In the genomic region with DNA sequence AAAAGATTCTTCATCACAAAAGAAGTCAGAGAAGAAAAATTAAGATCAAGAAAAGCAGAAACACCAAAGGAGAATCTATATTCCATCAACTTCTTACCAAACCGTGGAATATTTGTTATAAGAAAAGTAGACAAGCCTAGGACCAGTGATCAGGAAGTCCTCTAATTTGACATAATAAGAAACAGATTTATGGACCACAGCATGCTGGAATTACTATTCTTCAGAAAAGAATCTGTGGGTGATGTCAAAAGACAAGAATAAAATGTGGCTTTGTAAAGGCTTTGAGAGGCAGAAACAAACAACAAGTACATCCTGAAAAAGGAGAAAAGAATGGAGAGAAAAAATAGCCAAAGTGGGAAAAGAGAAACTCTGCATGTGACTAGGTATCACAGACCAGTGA, we compare ENCODE assay signal across 24 cellular contexts.
"Had no signal": no experiment of that assay in that cellular context is flagged by ENCODE, and none has a peak within 500 bp of the region (broad histone marks: within the 10 kb centered on the region; RNA-seq: fewer than 3 reads in every experiment).

No MANE protein-coding gene starts in this region.

- DNase-seq: activated B cell treated with CpG ODN at 0.5 μM for 24 hours; activated CD4-positive, alpha-beta T cell treated with anti-CD3 and anti-CD28 coated beads for 36 hours; activated CD8-positive, alpha-beta memory T cell treated with anti-CD3 and anti-CD28 coated beads, Interleukin-2, amount 10 ng/mL, durations not matched to agents 7 days and 5 days; activated CD8-positive, alpha-beta T cell treated with anti-CD3 and anti-CD28 coated beads, Interleukin-2, amount 10 ng/mL, durations not matched to agents 7 days and 5 days; activated naive CD8-positive, alpha-beta T cell treated with anti-CD3 and anti-CD28 coated beads, Interleukin-2, amount 50 U/mL, for 24 hours; activated T-cell treated with anti-CD3 and anti-CD28 coated beads, Interleukin-2, amount 50 U/mL, for 48 hours; central memory CD4-positive, alpha-beta T cell; effector CD8-positive, alpha-beta T cell; esophagus squamous epithelium; foreskin melanocyte; left lung; natural killer cell; occipital lobe; spleen; stimulated activated naive CD8-positive, alpha-beta T cell treated with anti-CD3 and anti-CD28 coated beads, Interleukin-15, Interleukin-2, amounts not matched to agents 100 U/mL and 50 U/mL, for 24 hours; T-helper 2 cell; testis; transverse colon had no signal

- H3K4me3 ChIP-seq: breast epithelium, esophagus squamous epithelium, left lung, lung, neural progenitor cell, right atrium auricular region, spleen, testis, transverse colon had no signal

- ATAC-seq: activated CD4-positive, alpha-beta T cell treated with anti-CD3 and anti-CD28 coated beads for 36 hours; activated CD8-positive, alpha-beta memory T cell treated with anti-CD3 and anti-CD28 coated beads, Interleukin-2, amount 10 ng/mL, durations not matched to agents 7 days and 5 days; activated CD8-positive, alpha-beta T cell treated with anti-CD3 and anti-CD28 coated beads, Interleukin-2, amount 10 ng/mL, durations not matched to agents 7 days and 5 days; activated naive CD8-positive, alpha-beta T cell treated with anti-CD3 and anti-CD28 coated beads, Interleukin-2, amount 50 U/mL, for 24 hours; left lung; natural killer cell; stimulated activated naive CD8-positive, alpha-beta T cell treated with anti-CD3 and anti-CD28 coated beads, Interleukin-15, Interleukin-2, amounts not matched to agents 100 U/mL and 50 U/mL, for 24 hours had no signal

- H3K9me3 ChIP-seq: breast epithelium, esophagus squamous epithelium, left lung, right atrium auricular region, spleen, testis, transverse colon had no signal

- H3K36me3 ChIP-seq: breast epithelium, esophagus squamous epithelium, left lung, neural progenitor cell, right atrium auricular region, spleen, transverse colon had no signal

- H3K9ac ChIP-seq: neural progenitor cell, parathyroid adenoma had no signal

- H3K27ac ChIP-seq: breast epithelium, epithelial cell of prostate, esophagus squamous epithelium, left lung, neural progenitor cell, parathyroid adenoma, right atrium auricular region, spleen, testis, transverse colon had no signal
